8 cellular contexts compared by ENCODE assay signal in genomic region chr3:179115444-179115843, GRCh38. TPM values are rescaled to one million over a fixed set of nuclear protein-coding genes. Genes with fewer than 3 reads are reported as not detected.
DNase-seq lines count a peak whose midpoint lies in the region; ATAC-seq, FAIRE-seq and TF ChIP-seq lines count a peak whose summit lies in the region.
"Not testable (repeated sequence)": the region's sequence is repeated elsewhere in the genome, so short reads cannot be mapped to it uniquely, and the experiment has no call there.

No MANE protein-coding gene starts in this region.

- peak; percentile 71 for DNase-seq in A172 (ENCODE audit: low spot score)
- not testable (repeated sequence) for DNase-seq in GM12892 (ENCODE audit: insufficient read length)
- peak; percentile 48 for DNase-seq in HT1080 (ENCODE audit: low read depth)
- peak; percentile 22 for DNase-seq in bronchial epithelial cell (ENCODE audit: low read depth)
- peak; percentile 15 for DNase-seq in fibroblast of gingiva (ENCODE audit: low read depth)
- peak; percentile 58 to 84 for DNase-seq in foreskin keratinocyte
- DNase-seq in retinal pigment epithelial cell (ENCODE audit: low read depth), result peak; percentile 17

- peaks cover 19% of the 10 kb centered on the region for H3K4me1 ChIP-seq in foreskin keratinocyte

- H3K4me3 ChIP-seq in bronchial epithelial cell (ENCODE audit: low read depth, low read length); retinal pigment epithelial cell (ENCODE audit: low read length): not testable (repeated sequence)

- not testable (repeated sequence) for H3K27ac ChIP-seq in foreskin keratinocyte

- TF ChIP-seq CTCF in bronchial epithelial cell (IDR thresholded peaks at IDR 0.05; ENCODE audit: insufficient read depth, low read length, severe bottlenecking); foreskin keratinocyte (conservative IDR thresholded peaks at IDR 0.05); retinal pigment epithelial cell (conservative IDR thresholded peaks at IDR 0.05; ENCODE audit: low read depth, low read length): not testable (repeated sequence)

- ATAC-seq in SK-N-SH treated with all-trans-retinoic acid at 6 μM for 48 hours, result 0 out of 3 replicates have a peak, but pooled peaks have one; percentile 20
- peak; percentile 77 for ATAC-seq in foreskin keratinocyte

- TF ChIP-seq POLR2A in GM12892 (IDR thresholded peaks at IDR 0.05; ENCODE audit: low read depth, low read length), result not testable (repeated sequence)

- H3K27me3 ChIP-seq in bronchial epithelial cell (ENCODE audit: control insufficient read depth, insufficient read depth, low read length); foreskin keratinocyte: not testable (repeated sequence)

- FAIRE-seq in GM12892 (lab: Jason Lieb, UNC), result peak; percentile 60
- FAIRE-seq in bronchial epithelial cell (lab: Jason Lieb, UNC), result not testable (repeated sequence)

- not testable (repeated sequence) for H3K36me3 ChIP-seq in bronchial epithelial cell (ENCODE audit: control insufficient read depth, insufficient read depth, low read length)

RNA-seq across cellular contexts. Expression of gene PIK3CA, which starts 32.7 kb away (rescaled TPM):
- 18.9 and 23.1 TPM in 2 replicates for total RNA-seq in A172 (2014; rRNA removed; shearing (Covaris generic))
- polyA plus RNA-seq in GM12892 (2012; ENCODE audit: missing spikeins), result 12.9 TPM
- 20.7 and 23.6 TPM in 2 replicates for total RNA-seq in HT1080 (2014; rRNA removed; shearing (Covaris generic))
- polyA plus RNA-seq in HT1080 (2015; cell fraction: cytosol; rRNA removed), result 16.1 and 19.2 TPM in 2 replicates
- polyA plus RNA-seq in HT1080 (2015; cell fraction: nucleus; rRNA removed), result 21.9 and 25.6 TPM in 2 replicates
- 15.9 and 20.3 TPM in 2 replicates for total RNA-seq in bronchial epithelial cell
- 17.7 and 20.2 TPM in 2 replicates for total RNA-seq in foreskin keratinocyte
- 2.8 and 3.2 TPM in 2 replicates for polyA plus RNA-seq in foreskin keratinocyte

RNA-seq across cellular contexts. Expression of gene ZMAT3, which starts 43.8 kb away (rescaled TPM):
- 10.5 and 13.3 TPM in 2 replicates for total RNA-seq in A172 (2014; rRNA removed; shearing (Covaris generic))
- 45.9 TPM for polyA plus RNA-seq in GM12892 (2012; ENCODE audit: missing spikeins)
- 16.6 and 17.0 TPM in 2 replicates for total RNA-seq in HT1080 (2014; rRNA removed; shearing (Covaris generic))
- polyA plus RNA-seq in HT1080 (2015; cell fraction: cytosol; rRNA removed), result 43.8 and 59.4 TPM in 2 replicates
- polyA plus RNA-seq in HT1080 (2015; cell fraction: nucleus; rRNA removed), result 33.2 and 37.0 TPM in 2 replicates
- total RNA-seq in bronchial epithelial cell (12.2 and 15.3 TPM in 2 replicates), foreskin keratinocyte (6.1 and 10.4 TPM in 2 replicates)
- polyA plus RNA-seq in foreskin keratinocyte, result 1.5 and 2.5 TPM in 2 replicates
